In the genomic region with DNA sequence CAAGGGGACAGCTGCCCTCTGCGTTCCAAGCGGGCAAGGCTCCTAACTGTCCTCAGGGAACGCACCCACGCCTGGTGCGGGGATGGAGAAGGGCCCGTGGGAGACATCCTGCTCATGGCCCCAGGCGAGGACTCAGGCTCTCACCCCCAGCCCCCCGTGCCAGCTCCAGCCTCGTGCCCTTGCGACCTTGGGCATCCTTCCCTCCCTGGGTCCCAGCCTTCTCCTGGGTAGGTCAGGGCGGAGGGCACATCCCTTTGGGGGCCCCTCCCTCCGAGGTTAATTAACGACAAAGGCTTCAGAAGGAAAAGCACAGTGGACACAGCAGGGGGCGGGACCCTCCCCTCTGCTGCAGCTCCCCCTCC, we compare ENCODE assay signal across 16 cellular contexts. TPM values are rescaled to one million over a fixed set of nuclear protein-coding genes. Genes with fewer than 3 reads are reported as not detected.
DNase-seq lines count a peak whose midpoint lies in the region; ATAC-seq and TF ChIP-seq lines count a peak whose summit lies in the region.
"Had no signal": no experiment of that assay in that cellular context is flagged by ENCODE, and none has a peak within 500 bp of the region (broad histone marks: within the 10 kb centered on the region; RNA-seq: fewer than 3 reads in every experiment).

No MANE protein-coding gene starts in this region.

- H3F3A ChIP-seq in PC-9 (ENCODE audit: insufficient read depth, low read depth): peaks cover 16% of the 10 kb centered on the region; the same call in 1 of the 2 replicates

- no peaks in the 10 kb centered on the region for H3K9me2 ChIP-seq in PC-9 (ENCODE audit: insufficient read depth)

- no peak for TF ChIP-seq POLR2A in body of pancreas (IDR thresholded peaks at IDR 0.05)

- peaks cover 25% of the 10 kb centered on the region in 2 donors for H3K36me3 ChIP-seq in body of pancreas (replicated peaks in 1 of 2; ENCODE audit: insufficient read depth in 1 of 2, low read depth in 2 of 2)
- H3K36me3 ChIP-seq in upper lobe of right lung: peaks cover 34% of the 10 kb centered on the region
- H3K36me3 ChIP-seq in PC-9 (ENCODE audit: low read depth): no peaks in the 10 kb centered on the region

- H3K4me3 Mint-ChIP-seq in activated naive CD4-positive, alpha-beta T cell treated with anti-CD3 and anti-CD28 coated beads for 36 hours: peak overlapping the region; percentile 15
- peak overlapping the region in 8 of 10 donors; percentile 11 to 87 (median 56) for H3K4me3 Mint-ChIP-seq in naive thymus-derived CD8-positive, alpha-beta T cell
- H3K4me3 Mint-ChIP-seq: activated naive CD4-positive, alpha-beta T cell treated with anti-CD3 and anti-CD28 coated beads, Interleukin-2, amount 50 U/mL, for 24 hours; activated T-cell treated with anti-CD3 and anti-CD28 coated beads, Interleukin-2, amount 50 U/mL, for 24 hours had no signal

- H2AFZ ChIP-seq in PC-9: no peak overlapping the region

- TF ChIP-seq CTCF in body of pancreas (IDR thresholded peaks at IDR 0.05): no peak
- no peak for TF ChIP-seq CTCF in upper lobe of right lung (IDR thresholded peaks at IDR 0.05)
- no peak for TF ChIP-seq CTCF in PC-9 (conservative IDR thresholded peaks at IDR 0.05)

- no peak overlapping the region for H3K4me2 ChIP-seq in PC-9

- H3K27ac ChIP-seq in body of pancreas (peak overlapping the region; percentile 32 to 93 (median 90)), upper lobe of right lung (peak overlapping the region; percentile 58), PC-9 (no peak overlapping the region)

- ATAC-seq in body of pancreas: no peak
- no peak for ATAC-seq in naive thymus-derived CD8-positive, alpha-beta T cell
- ATAC-seq in upper lobe of right lung: no peak
- ATAC-seq in HG03095 (IDR thresholded peaks at IDR 0.05; ENCODE audit: unreplicated experiment): no peak
- ATAC-seq: stimulated activated naive CD8-positive, alpha-beta T cell treated with anti-CD3 and anti-CD28 coated beads, Interleukin-15, amount 100 ng/mL, for 72 hours had no signal

- H4K20me1 ChIP-seq in PC-9 (ENCODE audit: insufficient read depth): no peaks in the 10 kb centered on the region

- no TSS peak for BruUV-seq in PC-9 (replicated peaks; lab: Mats Ljungman, UMichigan)

- CTCF ChIA-PET in activated naive CD4-positive, alpha-beta T cell treated with anti-CD3 and anti-CD28 coated beads for 36 hours (lab: Charles Lee): no interaction called here
- CTCF ChIA-PET in PC-9 (lab: Charles Lee): no interaction called here

- DNase-seq in activated naive CD4-positive, alpha-beta T cell treated with anti-CD3 and anti-CD28 coated beads for 36 hours: no peak
- DNase-seq in activated naive CD4-positive, alpha-beta T cell (lab: John Stamatoyannopoulos, UW): no peak
- DNase-seq in body of pancreas (no peak), upper lobe of right lung (no peak), NCI-H524 treated with DMSO at 0.1 percent for 48 hours (lab: John Stamatoyannopoulos, UW) (no peak), PC-9 (no peak)
- no peak for DNase-seq in naive thymus-derived CD8-positive, alpha-beta T cell
- DNase-seq: activated CD4-positive, CD25-positive, alpha-beta regulatory T cell; activated T-cell treated with anti-CD3 and anti-CD28 coated beads, Interleukin-2, amount 50 U/mL, for 24 hours; anterior cingulate cortex; NCI-H524; stimulated activated CD4-positive, alpha-beta T cell treated with anti-CD3 and anti-CD28 coated beads, Interleukin-4, amount 100 ng/mL, for 4 hours; stimulated activated naive CD8-positive, alpha-beta T cell treated with anti-CD3 and anti-CD28 coated beads, Interleukin-15, amount 100 ng/mL, for 72 hours; T-helper 9 cell had no signal

- H3K4me3 ChIP-seq in body of pancreas: no peak overlapping the region
- no peak overlapping the region for H3K4me3 ChIP-seq in upper lobe of right lung
- no peak overlapping the region for H3K4me3 ChIP-seq in PC-9

- H3K27ac Mint-ChIP-seq in activated naive CD4-positive, alpha-beta T cell treated with anti-CD3 and anti-CD28 coated beads for 36 hours: no peak overlapping the region
- H3K27ac Mint-ChIP-seq in naive thymus-derived CD8-positive, alpha-beta T cell: peak overlapping the region in 9 of 10 donors; percentile 8 to 94 (median 66)
- H3K27ac Mint-ChIP-seq: activated naive CD4-positive, alpha-beta T cell treated with anti-CD3 and anti-CD28 coated beads, Interleukin-2, amount 50 U/mL, for 24 hours; activated T-cell treated with anti-CD3 and anti-CD28 coated beads, Interleukin-2, amount 50 U/mL, for 24 hours had no signal

- H3K4me1 ChIP-seq in body of pancreas (peaks cover 34% of the 10 kb centered on the region), upper lobe of right lung (peaks cover 29% of the 10 kb centered on the region), PC-9 (replicated peaks; ENCODE audit: insufficient read depth) (no peaks in the 10 kb centered on the region)

- H3K27me3 Mint-ChIP-seq in activated naive CD4-positive, alpha-beta T cell treated with anti-CD3 and anti-CD28 coated beads for 36 hours (ENCODE audit: low read depth): no peaks in the 10 kb centered on the region
- no peaks in the 10 kb centered on the region for H3K27me3 Mint-ChIP-seq in naive thymus-derived CD8-positive, alpha-beta T cell
- H3K27me3 Mint-ChIP-seq: activated naive CD4-positive, alpha-beta T cell treated with anti-CD3 and anti-CD28 coated beads, Interleukin-2, amount 50 U/mL, for 24 hours; activated T-cell treated with anti-CD3 and anti-CD28 coated beads, Interleukin-2, amount 50 U/mL, for 24 hours; stimulated activated naive CD8-positive, alpha-beta T cell treated with anti-CD3 and anti-CD28 coated beads, Interleukin-15, amount 100 ng/mL, for 72 hours had no signal

- H3K27me3 ChIP-seq in body of pancreas (no peaks in the 10 kb centered on the region), upper lobe of right lung (no peaks in the 10 kb centered on the region), PC-9 (ENCODE audit: insufficient read depth, low read depth) (no peaks in the 10 kb centered on the region)

- 10 to 26% methylated on average over 4 to 9 of the region's 14 CpGs for WGBS in body of pancreas, 2 donors

- intact Hi-C loops in activated naive CD4-positive, alpha-beta T cell treated with anti-CD3 and anti-CD28 coated beads for 36 hours (cut with micrococcal nuclease): no loop called here
- intact Hi-C loops in body of pancreas (cut with DNase I): no loop called here
- intact Hi-C loops in upper lobe of right lung (cut with DNase I): no loop called here
- intact Hi-C loops in PC-9 (cut with micrococcal nuclease; ENCODE audit: unreplicated experiment): no loop called here

- no peaks in the 10 kb centered on the region for H3K9me3 ChIP-seq in body of pancreas
- H3K9me3 ChIP-seq in upper lobe of right lung: no peaks in the 10 kb centered on the region
- no peaks in the 10 kb centered on the region for H3K9me3 ChIP-seq in PC-9 (ENCODE audit: insufficient read depth, low read depth)

- no peaks in the 10 kb centered on the region for H3K9me3 Mint-ChIP-seq in activated naive CD4-positive, alpha-beta T cell treated with anti-CD3 and anti-CD28 coated beads for 36 hours
- H3K9me3 Mint-ChIP-seq in naive thymus-derived CD8-positive, alpha-beta T cell: no peaks in the 10 kb centered on the region
- H3K9me3 Mint-ChIP-seq: activated naive CD4-positive, alpha-beta T cell treated with anti-CD3 and anti-CD28 coated beads, Interleukin-2, amount 50 U/mL, for 24 hours; activated T-cell treated with anti-CD3 and anti-CD28 coated beads, Interleukin-2, amount 50 U/mL, for 24 hours; stimulated activated naive CD8-positive, alpha-beta T cell treated with anti-CD3 and anti-CD28 coated beads, Interleukin-15, amount 100 ng/mL, for 72 hours had no signal

- H3K36me3 Mint-ChIP-seq in activated naive CD4-positive, alpha-beta T cell treated with anti-CD3 and anti-CD28 coated beads for 36 hours (ENCODE audit: low read depth): no peaks in the 10 kb centered on the region
- peaks cover 0 to 14% (median 0%) of the 10 kb centered on the region in 3 donors for H3K36me3 Mint-ChIP-seq in naive thymus-derived CD8-positive, alpha-beta T cell
- H3K36me3 Mint-ChIP-seq: activated naive CD4-positive, alpha-beta T cell treated with anti-CD3 and anti-CD28 coated beads, Interleukin-2, amount 50 U/mL, for 24 hours had no signal

- POLR2A ChIA-PET in naive thymus-derived CD8-positive, alpha-beta T cell (lab: Charles Lee): interaction anchor here (0.6 to 5.3 kb wide), 6 partner anchors 8 to 127 kb away, joined by 4 to 61 read pairs (median 6); partner anchors contain the start of genes AXIN1 and MRPL28
- POLR2A ChIA-PET in PC-9 (lab: Charles Lee; ENCODE audit: unreplicated experiment): interaction anchor here (0.7 kb wide), 1 partner anchor 62 kb away, joined by 3 read pairs; no protein-coding TSS in a partner anchor

- no peaks in the 10 kb centered on the region for H3K79me2 ChIP-seq in PC-9 (ENCODE audit: low read depth)

- peaks cover 25% of the 10 kb centered on the region for H3K4me1 Mint-ChIP-seq in activated naive CD4-positive, alpha-beta T cell treated with anti-CD3 and anti-CD28 coated beads for 36 hours (ENCODE audit: low read depth)
- peaks cover 10 to 25% (median 21%) of the 10 kb centered on the region in 4 donors for H3K4me1 Mint-ChIP-seq in naive thymus-derived CD8-positive, alpha-beta T cell

RNA-seq across cellular contexts. Expression of gene PGAP6, which starts 3.0 kb away (rescaled TPM):
- 10 to 100 TPM; 19.9 to 20.9 TPM for total RNA-seq in activated naive CD4-positive, alpha-beta T cell treated with anti-CD3 and anti-CD28 coated beads for 36 hours
- total RNA-seq in body of pancreas (100 to 1,000 TPM in 1 of 2 donors, 10 to 100 TPM in 1; 83.8 to 113 TPM), upper lobe of right lung (65.2 TPM), PC-9 (2021) (41.4 and 45.6 TPM in 2 replicates)
- total RNA-seq in naive thymus-derived CD8-positive, alpha-beta T cell: 10 to 100 TPM; 80.1 to 80.4 TPM
- 10 to 100 TPM; 19.5 to 38.1 (median 22.0) TPM for polyA plus RNA-seq in naive thymus-derived CD8-positive, alpha-beta T cell

RNA-seq across cellular contexts. Expression of gene MRPL28, which starts 8.5 kb away (rescaled TPM):
- 10 to 100 TPM; 68.3 to 74.0 TPM for total RNA-seq in activated naive CD4-positive, alpha-beta T cell treated with anti-CD3 and anti-CD28 coated beads for 36 hours
- total RNA-seq in body of pancreas (10 to 100 TPM; 22.1 to 31.0 TPM), upper lobe of right lung (39.0 TPM), PC-9 (2021) (130 and 150 TPM in 2 replicates)
- 10 to 100 TPM; 32.4 to 33.3 TPM for total RNA-seq in naive thymus-derived CD8-positive, alpha-beta T cell
- polyA plus RNA-seq in naive thymus-derived CD8-positive, alpha-beta T cell: 10 to 100 TPM; 57.4 to 66.6 (median 64.7) TPM

RNA-seq across cellular contexts. Expression of gene NME4, which starts 18.2 kb away (rescaled TPM):
- 10 to 100 TPM; 86.7 to 87.0 TPM for total RNA-seq in activated naive CD4-positive, alpha-beta T cell treated with anti-CD3 and anti-CD28 coated beads for 36 hours
- total RNA-seq in body of pancreas (10 to 100 TPM; 20.2 to 33.0 TPM), upper lobe of right lung (45.6 TPM), PC-9 (2021) (157 and 159 TPM in 2 replicates)
- 10 to 100 TPM; 29.7 to 33.2 TPM for total RNA-seq in naive thymus-derived CD8-positive, alpha-beta T cell
- 10 to 100 TPM; 38.9 to 61.9 (median 60.7) TPM for polyA plus RNA-seq in naive thymus-derived CD8-positive, alpha-beta T cell

RNA-seq across cellular contexts. Expression of gene DECR2, which starts 22.9 kb away (rescaled TPM):
- 1 to 10 TPM; 8.9 to 9.6 TPM for total RNA-seq in activated naive CD4-positive, alpha-beta T cell treated with anti-CD3 and anti-CD28 coated beads for 36 hours
- total RNA-seq in body of pancreas (10 to 100 TPM; 38.9 to 41.2 TPM), upper lobe of right lung (14.2 TPM), PC-9 (2021) (65.4 and 78.4 TPM in 2 replicates)
- 10 to 100 TPM in 1 of 2 experiments, 1 to 10 TPM in 1; 8.5 to 10.8 TPM for total RNA-seq in naive thymus-derived CD8-positive, alpha-beta T cell
- 10 to 100 TPM in 1 of 3 donors, 1 to 10 TPM in 2; 7.4 to 12.2 (median 8.5) TPM for polyA plus RNA-seq in naive thymus-derived CD8-positive, alpha-beta T cell

RNA-seq across cellular contexts. Expression of gene AXIN1, which starts 26.3 kb away (rescaled TPM):
- total RNA-seq in activated naive CD4-positive, alpha-beta T cell treated with anti-CD3 and anti-CD28 coated beads for 36 hours: 10 to 100 TPM; 17.5 to 17.9 TPM
- total RNA-seq in body of pancreas (10 to 100 TPM; 14.8 TPM), upper lobe of right lung (28.9 TPM), PC-9 (2021) (42.0 and 51.2 TPM in 2 replicates)
- total RNA-seq in naive thymus-derived CD8-positive, alpha-beta T cell: 10 to 100 TPM; 40.7 to 44.0 TPM
- polyA plus RNA-seq in naive thymus-derived CD8-positive, alpha-beta T cell: 1 to 10 TPM; 1.6 to 4.1 (median 2.2) TPM
